15 cellular contexts compared by ENCODE assay signal in genomic region chr3:193908181-193908744, GRCh38.
A peak's percentile ranks its signal among the peaks of the same experiment; 100 is the strongest.
DNase-seq lines count a peak whose midpoint lies in the region; ATAC-seq and TF ChIP-seq lines count a peak whose summit lies in the region.
"Had no signal": no experiment of that assay in that cellular context is flagged by ENCODE, and none has a peak within 500 bp of the region (broad histone marks: within the 10 kb centered on the region; RNA-seq: fewer than 3 reads in every experiment).

No MANE protein-coding gene starts in this region.

- DNase-seq in GM23338 (ENCODE audit: low spot score) (no peak), neural progenitor cell (ENCODE audit: low spot score) (no peak), NCI-H2227 (lab: John Stamatoyannopoulos, UW; ENCODE audit: unreplicated experiment) (no peak), NCI-H146 (lab: John Stamatoyannopoulos, UW) (no peak)
- DNase-seq: 8988T; ACHN; Caco-2; Calu3; CD4-positive, alpha-beta T cell; CD8-positive, alpha-beta T cell; DMS79 treated with DMSO at 0.1 percent for 48 hours; GF-D8 had no signal

- H3K27me3 Mint-ChIP-seq in GM23338 (ENCODE audit: insufficient read depth, low read depth, poor library complexity): peaks cover 12% of the 10 kb centered on the region
- H3K27me3 Mint-ChIP-seq in neural progenitor cell (ENCODE audit: insufficient read depth, low read depth): peaks cover 55% of the 10 kb centered on the region
- H3K27me3 Mint-ChIP-seq: CD4-positive, alpha-beta T cell had no signal

- H4K20me1 ChIP-seq in GM23338 (replicated peaks; ENCODE audit: insufficient read depth): no peaks in the 10 kb centered on the region
- no peaks in the 10 kb centered on the region for H4K20me1 ChIP-seq in neural progenitor cell (ENCODE audit: low read depth)
- H4K20me1 ChIP-seq: BLaER1 treated with 17β-estradiol and CSF1 and Interleukin-3, amounts not matched to agents 10 nM and 100 nM had no signal

- CTCF ChIA-PET in HEK293 (lab: Yijun Ruan, JAX): no interaction called here

- H3K27ac ChIP-seq in GM23338 (ENCODE audit: low read depth) (no peak overlapping the region), HEK293 (ENCODE audit: extremely low read depth, low read depth, low read length) (no peak overlapping the region), neural progenitor cell (no peak overlapping the region)
- H3K27ac ChIP-seq: BLaER1 treated with 17β-estradiol and CSF1 and Interleukin-3, amounts not matched to agents 10 nM and 100 nM had no signal

- H3F3A ChIP-seq in GM23338 (replicated peaks; ENCODE audit: low read depth) (no peaks in the 10 kb centered on the region), neural progenitor cell (ENCODE audit: low read depth) (peaks cover 34% of the 10 kb centered on the region)

- TF ChIP-seq CTCF in GM23338 (conservative IDR thresholded peaks at IDR 0.05; ENCODE audit: low read depth in 2 of 2): no peak
- no peak for TF ChIP-seq CTCF in HEK293 (tag by site-specific recombination; IDR thresholded peaks at IDR 0.05)
- TF ChIP-seq CTCF in neural progenitor cell (IDR thresholded peaks at IDR 0.05): no peak

- POLR2A ChIA-PET in HEK293 (lab: Yijun Ruan, JAX): no interaction called here

- H3K4me2 ChIP-seq in GM23338: no peak overlapping the region
- H3K4me2 ChIP-seq in neural progenitor cell: no peak overlapping the region
- H3K4me2 ChIP-seq: BLaER1 treated with 17β-estradiol and CSF1 and Interleukin-3, amounts not matched to agents 10 nM and 100 nM had no signal

- no peaks in the 10 kb centered on the region for H3K9me2 ChIP-seq in GM23338 (ENCODE audit: insufficient read depth)

- H3K4me1 ChIP-seq in GM23338 (ENCODE audit: insufficient read depth) (peaks cover 15% of the 10 kb centered on the region), HEK293 (ENCODE audit: control insufficient read depth, insufficient read depth, low read length) (no peaks in the 10 kb centered on the region), neural progenitor cell (peaks cover 30% of the 10 kb centered on the region)

- H3K9me3 Mint-ChIP-seq in GM23338 (peaks cover 10% of the 10 kb centered on the region), neural progenitor cell (peaks cover 25% of the 10 kb centered on the region)
- H3K9me3 Mint-ChIP-seq: CD8-positive, alpha-beta T cell had no signal

- H3K36me3 ChIP-seq in GM23338 (ENCODE audit: insufficient read depth) (no peaks in the 10 kb centered on the region), HEK293 (ENCODE audit: control insufficient read depth in 2 of 2, insufficient read depth in 1 of 2, low read length in 2 of 2) (no peaks in the 10 kb centered on the region), neural progenitor cell (no peaks in the 10 kb centered on the region)
- H3K36me3 ChIP-seq: BLaER1 treated with 17β-estradiol and CSF1 and Interleukin-3, amounts not matched to agents 10 nM and 100 nM had no signal

- H3K9ac ChIP-seq in neural progenitor cell: no peak overlapping the region
- H3K9ac ChIP-seq: BLaER1 treated with 17β-estradiol and CSF1 and Interleukin-3, amounts not matched to agents 10 nM and 100 nM had no signal

- H3K4me3 Mint-ChIP-seq in GM23338 (no peak overlapping the region), neural progenitor cell (peak overlapping the region; percentile 36)
- H3K4me3 Mint-ChIP-seq: CD4-positive, alpha-beta T cell; CD8-positive, alpha-beta T cell had no signal

- no peaks in the 10 kb centered on the region for H3K79me2 ChIP-seq in GM23338 (replicated peaks; ENCODE audit: insufficient read depth)
- no peaks in the 10 kb centered on the region for H3K79me2 ChIP-seq in neural progenitor cell (ENCODE audit: low read depth)

- H3K9me3 ChIP-seq in HEK293 (ENCODE audit: control insufficient read depth, insufficient read depth, low read depth, low read length) (no peaks in the 10 kb centered on the region), neural progenitor cell (ENCODE audit: low read depth) (no peaks in the 10 kb centered on the region)

- H3K27ac Mint-ChIP-seq in GM23338 (no peak overlapping the region), neural progenitor cell (no peak overlapping the region)
- H3K27ac Mint-ChIP-seq: CD4-positive, alpha-beta T cell; CD8-positive, alpha-beta T cell had no signal

- no peak overlapping the region for H2AFZ ChIP-seq in GM23338
- H2AFZ ChIP-seq in neural progenitor cell (replicated peaks): no peak overlapping the region

- H3K36me3 Mint-ChIP-seq in GM23338 (ENCODE audit: low read depth) (peaks cover 5% of the 10 kb centered on the region; the same call in 1 of the 3 replicates), neural progenitor cell (no peaks in the 10 kb centered on the region)
- H3K36me3 Mint-ChIP-seq: CD8-positive, alpha-beta T cell had no signal

- H3K27me3 ChIP-seq in GM23338 (ENCODE audit: insufficient read depth) (no peaks in the 10 kb centered on the region), neural progenitor cell (no peaks in the 10 kb centered on the region)

- H3K4me3 ChIP-seq in GM23338: no peak overlapping the region
- H3K4me3 ChIP-seq in HEK293 (ENCODE audit: low read depth, low read length): no peak overlapping the region
- H3K4me3 ChIP-seq in neural progenitor cell: no peak overlapping the region
- H3K4me3 ChIP-seq: BLaER1 treated with 17β-estradiol and CSF1 and Interleukin-3, amounts not matched to agents 10 nM and 100 nM had no signal

- ATAC-seq in GM23338 (no peak), HG03378 (IDR thresholded peaks at IDR 0.05; ENCODE audit: unreplicated experiment) (no peak)
- ATAC-seq: CD8-positive, alpha-beta T cell had no signal

- H3K4me1 Mint-ChIP-seq in GM23338: peaks cover 19% of the 10 kb centered on the region
- H3K4me1 Mint-ChIP-seq in neural progenitor cell: peaks cover 37% of the 10 kb centered on the region

TF ChIP-seq in GM23338, 12 proteins besides CTCF, POLR2A, EP300 and RAD21:
- peak; percentile 81 for TF ChIP-seq ZNF331 (CRISPR knock-in tag; IDR thresholded peaks at IDR 0.05; ENCODE audit: low read depth)
- TF ChIP-seq, protein P1, sequence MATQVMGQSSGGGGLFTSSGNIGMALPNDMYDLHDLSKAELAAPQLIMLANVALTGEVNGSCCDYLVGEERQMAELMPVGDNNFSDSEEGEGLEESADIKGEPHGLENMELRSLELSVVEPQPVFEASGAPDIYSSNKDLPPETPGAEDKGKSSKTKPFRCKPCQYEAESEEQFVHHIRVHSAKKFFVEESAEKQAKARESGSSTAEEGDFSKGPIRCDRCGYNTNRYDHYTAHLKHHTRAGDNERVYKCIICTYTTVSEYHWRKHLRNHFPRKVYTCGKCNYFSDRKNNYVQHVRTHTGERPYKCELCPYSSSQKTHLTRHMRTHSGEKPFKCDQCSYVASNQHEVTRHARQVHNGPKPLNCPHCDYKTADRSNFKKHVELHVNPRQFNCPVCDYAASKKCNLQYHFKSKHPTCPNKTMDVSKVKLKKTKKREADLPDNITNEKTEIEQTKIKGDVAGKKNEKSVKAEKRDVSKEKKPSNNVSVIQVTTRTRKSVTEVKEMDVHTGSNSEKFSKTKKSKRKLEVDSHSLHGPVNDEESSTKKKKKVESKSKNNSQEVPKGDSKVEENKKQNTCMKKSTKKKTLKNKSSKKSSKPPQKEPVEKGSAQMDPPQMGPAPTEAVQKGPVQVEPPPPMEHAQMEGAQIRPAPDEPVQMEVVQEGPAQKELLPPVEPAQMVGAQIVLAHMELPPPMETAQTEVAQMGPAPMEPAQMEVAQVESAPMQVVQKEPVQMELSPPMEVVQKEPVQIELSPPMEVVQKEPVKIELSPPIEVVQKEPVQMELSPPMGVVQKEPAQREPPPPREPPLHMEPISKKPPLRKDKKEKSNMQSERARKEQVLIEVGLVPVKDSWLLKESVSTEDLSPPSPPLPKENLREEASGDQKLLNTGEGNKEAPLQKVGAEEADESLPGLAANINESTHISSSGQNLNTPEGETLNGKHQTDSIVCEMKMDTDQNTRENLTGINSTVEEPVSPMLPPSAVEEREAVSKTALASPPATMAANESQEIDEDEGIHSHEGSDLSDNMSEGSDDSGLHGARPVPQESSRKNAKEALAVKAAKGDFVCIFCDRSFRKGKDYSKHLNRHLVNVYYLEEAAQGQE (IDR thresholded peaks at IDR 0.05; ENCODE audit: unreplicated experiment): no peak
TF ChIP-seq in GM23338: peak in this region for 1.

TF ChIP-seq in HEK293, 187 proteins besides CTCF, POLR2A, EP300 and RAD21:
- TF ChIP-seq ZNF514 (tag by site-specific recombination; IDR thresholded peaks at IDR 0.05) (no peak), SETDB1 (IDR thresholded peaks at IDR 0.05; ENCODE audit: insufficient read length, low read length) (peak; percentile 74)
